15 cellular contexts compared by ENCODE assay signal in genomic region chr15:75036269-75036668, GRCh38. TPM values are rescaled to one million over a fixed set of nuclear protein-coding genes. Genes with fewer than 3 reads are reported as not detected.
DNase-seq lines count a peak whose midpoint lies in the region; ATAC-seq and TF ChIP-seq lines count a peak whose summit lies in the region.
"Had no signal": no experiment of that assay in that cellular context is flagged by ENCODE, and none has a peak within 500 bp of the region (broad histone marks: within the 10 kb centered on the region; RNA-seq: fewer than 3 reads in every experiment).

No MANE protein-coding gene starts in this region.

- in situ Hi-C loops in ACHN (cut with HindIII; ENCODE audit: low pct_ligation_motif_present, low pct_unique_long_range_greater_than_20kb, low sequenced_read_pairs), result no loop called here

- H3K4me3 Mint-ChIP-seq in activated T-cell treated with anti-CD3 and anti-CD28 coated beads, Interleukin-2, amount 50 U/mL, for 72 hours, result no peak overlapping the region
- no peak overlapping the region for H3K4me3 Mint-ChIP-seq in activated T-cell treated with anti-CD3 and anti-CD28 coated beads, Interleukin-2, amount 50 U/mL, for 24 hours
- H3K4me3 Mint-ChIP-seq: neural progenitor cell had no signal

- H3K36me3 Mint-ChIP-seq in activated T-cell treated with anti-CD3 and anti-CD28 coated beads, Interleukin-2, amount 50 U/mL, for 72 hours (ENCODE audit: insufficient read depth in 2 of 2), result peaks cover 3 to 11% of the 10 kb centered on the region in 2 donors
- H3K36me3 Mint-ChIP-seq in activated T-cell treated with anti-CD3 and anti-CD28 coated beads, Interleukin-2, amount 50 U/mL, for 24 hours (ENCODE audit: low read depth), result peaks cover 58% of the 10 kb centered on the region

- H3K27me3 Mint-ChIP-seq in activated T-cell treated with anti-CD3 and anti-CD28 coated beads, Interleukin-2, amount 50 U/mL, for 72 hours (ENCODE audit: low read depth), result no peaks in the 10 kb centered on the region
- no peaks in the 10 kb centered on the region for H3K27me3 Mint-ChIP-seq in activated T-cell treated with anti-CD3 and anti-CD28 coated beads, Interleukin-2, amount 50 U/mL, for 24 hours

- no peaks in the 10 kb centered on the region for H3K9me3 ChIP-seq in hepatocyte (ENCODE audit: low read depth)

- WGBS in hepatocyte (ENCODE audit: low lambda C conversion rate, missing lambda C conversion rate), result 53% methylated on average over 3 of the region's 3 CpGs

- peak overlapping the region; percentile 38 for H3K27ac Mint-ChIP-seq in activated T-cell treated with anti-CD3 and anti-CD28 coated beads, Interleukin-2, amount 50 U/mL, for 72 hours
- H3K27ac Mint-ChIP-seq in activated T-cell treated with anti-CD3 and anti-CD28 coated beads, Interleukin-2, amount 50 U/mL, for 24 hours, result no peak overlapping the region
- H3K27ac Mint-ChIP-seq: neural progenitor cell had no signal

- no peak for DNase-seq in activated T-cell treated with anti-CD3 and anti-CD28 coated beads, Interleukin-2, amount 50 U/mL, for 72 hours
- DNase-seq in activated T-cell treated with anti-CD3 and anti-CD28 coated beads, Interleukin-2, amount 50 U/mL, for 24 hours, result no peak
- DNase-seq in T1000 (lab: John Stamatoyannopoulos, UW), result peak; percentile 23
- peak; percentile 80 for DNase-seq in hepatocyte (ENCODE audit: low spot score)
- DNase-seq in ureter (ENCODE audit: low spot score), result peak; percentile 78
- DNase-seq in COR-L47 (lab: John Stamatoyannopoulos, UW), result no peak
- no peak for DNase-seq in ACHN
- DNase-seq: activated CD8-positive, alpha-beta memory T cell treated with anti-CD3 and anti-CD28 coated beads, Interleukin-2, amount 50 U/mL, for 48 hours; hypothalamus; NCI-H1436 treated with DMSO at 0.1 percent for 48 hours; stimulated activated CD4-positive, alpha-beta T cell treated with anti-CD3 and anti-CD28 coated beads, Interleukin-4, amount 100 ng/mL, for 4 hours had no signal

- H3K4me1 ChIP-seq in hepatocyte (ENCODE audit: insufficient read depth), result peaks cover 23% of the 10 kb centered on the region
- H3K4me1 ChIP-seq: neural progenitor cell had no signal

- no peaks in the 10 kb centered on the region for H3K36me3 ChIP-seq in hepatocyte (replicated peaks; ENCODE audit: insufficient read depth, low read depth)
- H3K36me3 ChIP-seq: neural progenitor cell had no signal

- no peaks in the 10 kb centered on the region for H3K9me3 Mint-ChIP-seq in activated T-cell treated with anti-CD3 and anti-CD28 coated beads, Interleukin-2, amount 50 U/mL, for 72 hours
- H3K9me3 Mint-ChIP-seq in activated T-cell treated with anti-CD3 and anti-CD28 coated beads, Interleukin-2, amount 50 U/mL, for 24 hours, result no peaks in the 10 kb centered on the region
- H3K9me3 Mint-ChIP-seq: neural progenitor cell had no signal

- H2AFZ ChIP-seq in hepatocyte, result no peak overlapping the region
- H2AFZ ChIP-seq: neural progenitor cell had no signal

- ATAC-seq in activated T-cell treated with anti-CD3 and anti-CD28 coated beads, Interleukin-2, amount 50 U/mL, for 72 hours (replicated peaks in 1 of 2), result no peak
- no peak for ATAC-seq in GM18861 (IDR thresholded peaks at IDR 0.05; ENCODE audit: unreplicated experiment)
- ATAC-seq: Right ventricle myocardium inferior had no signal

- peaks cover 48% of the 10 kb centered on the region for H3K4me1 Mint-ChIP-seq in activated T-cell treated with anti-CD3 and anti-CD28 coated beads, Interleukin-2, amount 50 U/mL, for 72 hours (ENCODE audit: low read depth)
- peaks cover 31% of the 10 kb centered on the region for H3K4me1 Mint-ChIP-seq in activated T-cell treated with anti-CD3 and anti-CD28 coated beads, Interleukin-2, amount 50 U/mL, for 24 hours (ENCODE audit: low read depth)

- H4K20me1 ChIP-seq in hepatocyte (ENCODE audit: insufficient read depth, poor library complexity, severe bottlenecking), result no peaks in the 10 kb centered on the region
- H4K20me1 ChIP-seq: BLaER1 had no signal

- H3K9me2 ChIP-seq in hepatocyte (replicated peaks; ENCODE audit: insufficient read depth), result no peaks in the 10 kb centered on the region

- H3K4me2 ChIP-seq in hepatocyte, result no peak overlapping the region
- H3K4me2 ChIP-seq: BLaER1, neural progenitor cell had no signal

- TF ChIP-seq CTCF in hepatocyte (IDR thresholded peaks at IDR 0.05; ENCODE audit: poor library complexity), result no peak

- no peaks in the 10 kb centered on the region for H3K27me3 ChIP-seq in hepatocyte
- H3K27me3 ChIP-seq: BLaER1, neural progenitor cell had no signal

- H3K27ac ChIP-seq in hepatocyte, result peak overlapping the region; percentile 18
- H3K27ac ChIP-seq: BLaER1, neural progenitor cell had no signal

- peaks cover 28% of the 10 kb centered on the region for H3K79me2 ChIP-seq in hepatocyte

- no peak overlapping the region for H3K4me3 ChIP-seq in hepatocyte
- H3K4me3 ChIP-seq: BLaER1, neural progenitor cell had no signal

RNA-seq across cellular contexts. Expression of gene PPCDC, which starts 12.9 kb away (rescaled TPM):
- 10 to 100 TPM; 29.6 to 29.7 TPM for total RNA-seq in activated T-cell treated with anti-CD3 and anti-CD28 coated beads, Interleukin-2, amount 50 U/mL, for 72 hours
- 16.4 and 20.8 TPM in 2 replicates for total RNA-seq in hepatocyte
- polyA plus RNA-seq in hepatocyte, result 17.8 and 21.1 TPM in 2 replicates
- total RNA-seq in ureter, result 23.4 TPM

RNA-seq across cellular contexts. Expression of gene SCAMP5, which starts 40.9 kb away (rescaled TPM):
- 1 to 10 TPM in 1 of 2 donors, under 1 TPM in 1; 0.31 to 1.2 TPM for total RNA-seq in activated T-cell treated with anti-CD3 and anti-CD28 coated beads, Interleukin-2, amount 50 U/mL, for 72 hours
- total RNA-seq in hepatocyte, result 17.8 and 18.8 TPM in 2 replicates
- polyA plus RNA-seq in hepatocyte, result 7.8 and 10.6 TPM in 2 replicates
- 21.0 TPM for total RNA-seq in ureter

Comparison
In these comparisons a context has a peak if more than half of its experiments do, and no peak if none do; other contexts are left out.
1. DNase-seq: peak in T1000 (single experiment), hepatocyte (single experiment) and ureter (single experiment); none in activated T-cell treated with anti-CD3 and anti-CD28 coated beads, Interleukin-2, amount 50 U/mL, for 72 hours (0 of 2), activated T-cell treated with anti-CD3 and anti-CD28 coated beads, Interleukin-2, amount 50 U/mL, for 24 hours (single experiment), COR-L47 (single experiment) and ACHN (single experiment).